In genomic region chr3:104359546-104359945, GRCh38 we compare ENCODE assay signal across 9 cellular contexts.
DNase-seq lines count a peak whose midpoint lies in the region; ATAC-seq, FAIRE-seq and TF ChIP-seq lines count a peak whose summit lies in the region.
"Had no signal": no experiment of that assay in that cellular context is flagged by ENCODE, and none has a peak within 500 bp of the region (broad histone marks: within the 10 kb centered on the region; RNA-seq: fewer than 3 reads in every experiment).

No MANE protein-coding gene starts in this region.

- peaks cover 9% of the 10 kb centered on the region for H3K4me1 ChIP-seq in astrocyte (ENCODE audit: insufficient read depth, low read length)
- H3K4me1 ChIP-seq: pancreas had no signal

- H3K79me2 ChIP-seq in astrocyte (ENCODE audit: insufficient read depth, low read length), result no peaks in the 10 kb centered on the region

- TF ChIP-seq CTCF in astrocyte (IDR thresholded peaks at IDR 0.05; ENCODE audit: insufficient read depth, low read depth, low read length), result no peak

- H3K4me2 ChIP-seq in astrocyte (ENCODE audit: low read length), result peak overlapping the region; percentile 73

- H3K27me3 Mint-ChIP-seq in astrocyte (ENCODE audit: low read depth, unreplicated experiment), result no peaks in the 10 kb centered on the region

- peak overlapping the region; percentile 79 for H3K27ac ChIP-seq in astrocyte (ENCODE audit: low read depth, low read length)
- H3K27ac ChIP-seq: pancreas had no signal

- H3K36me3 Mint-ChIP-seq in astrocyte (ENCODE audit: low read depth, unreplicated experiment), result no peaks in the 10 kb centered on the region

- no peaks in the 10 kb centered on the region for H4K20me1 ChIP-seq in astrocyte (ENCODE audit: insufficient read depth, low read length)

- DNase-seq in HPDE6-E6E7 (ENCODE audit: extremely low spot score), result peak; percentile 1
- peak; percentile 95 for DNase-seq in astrocyte (ENCODE audit: low read depth)
- DNase-seq in iPS DF 4.7 (ENCODE audit: extremely low read depth, low spot score), result peak; percentile 2
- DNase-seq in urothelium cell line (ENCODE audit: low spot score), result peak; percentile 46
- no peak for DNase-seq in NCI-H1092 (lab: John Stamatoyannopoulos, UW)
- DNase-seq: NCI-H1436 treated with DMSO at 0.1 percent for 48 hours, pancreas had no signal

- H3K36me3 ChIP-seq in astrocyte (ENCODE audit: insufficient read depth, low read length), result no peaks in the 10 kb centered on the region
- H3K36me3 ChIP-seq: pancreas had no signal

- H3K9me3 Mint-ChIP-seq in astrocyte (ENCODE audit: unreplicated experiment), result no peaks in the 10 kb centered on the region

- FAIRE-seq in astrocyte (lab: Jason Lieb, UNC), result peak; percentile 92
- FAIRE-seq in urothelium cell line (lab: Jason Lieb, UNC), result no peak
- FAIRE-seq: pancreas had no signal

- no peak overlapping the region for H2AFZ ChIP-seq in astrocyte (ENCODE audit: low read depth, low read length)

- peak overlapping the region; percentile 19 for H3K9ac ChIP-seq in astrocyte (ENCODE audit: low read length)

- no peaks in the 10 kb centered on the region for H3K27me3 ChIP-seq in astrocyte (ENCODE audit: insufficient read depth, low read length)
- H3K27me3 ChIP-seq: pancreas had no signal

- peaks cover 9% of the 10 kb centered on the region for H3K4me1 Mint-ChIP-seq in astrocyte (ENCODE audit: low read depth, unreplicated experiment)

- H3K4me3 ChIP-seq in astrocyte (ENCODE audit: insufficient read depth, low read depth, low read length), result peak overlapping the region; percentile 17
- H3K4me3 ChIP-seq: pancreas had no signal

- H3K9me3 ChIP-seq in astrocyte (ENCODE audit: insufficient read depth, low read depth, low read length), result no peaks in the 10 kb centered on the region
- H3K9me3 ChIP-seq: pancreas had no signal

- peak overlapping the region; percentile 65 for H3K27ac Mint-ChIP-seq in astrocyte (ENCODE audit: unreplicated experiment)

- H3K4me3 Mint-ChIP-seq in astrocyte (ENCODE audit: unreplicated experiment), result peak overlapping the region; percentile 29

- ATAC-seq in HG03565 (IDR thresholded peaks at IDR 0.05; ENCODE audit: unreplicated experiment) (no peak), HG02610 (IDR thresholded peaks at IDR 0.05; ENCODE audit: unreplicated experiment) (no peak)
- ATAC-seq: pancreas had no signal
